Comparison of ENCODE assay signal across 17 cellular contexts in genomic region chr2:154455201-154455600, GRCh38.
DNase-seq lines count a peak whose midpoint lies in the region; ATAC-seq and TF ChIP-seq lines count a peak whose summit lies in the region.
"Had no signal": no experiment of that assay in that cellular context is flagged by ENCODE, and none has a peak within 500 bp of the region (broad histone marks: within the 10 kb centered on the region; RNA-seq: fewer than 3 reads in every experiment).

No MANE protein-coding gene starts in this region.

- H3K27ac ChIP-seq in PC-3 (ENCODE audit: low read length) (no peak overlapping the region), subcutaneous abdominal adipose tissue (ENCODE audit: low read depth, low read length) (no peak overlapping the region)
- H3K27ac ChIP-seq: 22Rv1 had no signal

- DNase-seq in DMS 273 (lab: John Stamatoyannopoulos, UW; ENCODE audit: unreplicated experiment) (peak; percentile 3), DMS 273 treated with DMSO at 0.1 percent for 48 hours (lab: John Stamatoyannopoulos, UW) (no peak), PC-3 (no peak), fibroblast of the aortic adventitia (ENCODE audit: low read depth) (peak; percentile 23), cortex of kidney (lab: John Stamatoyannopoulos, UW) (no peak), NOMO-1 treated with DMSO at 0.1 percent for 48 hours (lab: John Stamatoyannopoulos, UW; ENCODE audit: unreplicated experiment) (no peak)
- DNase-seq: activated CD4-positive, alpha-beta T cell treated with anti-CD3 and anti-CD28 coated beads, Interleukin-2, amount 10 ng/mL, durations not matched to agents 24 days and 14 days; activated T-cell treated with anti-CD3 and anti-CD28 coated beads, Interleukin-2, amount 50 U/mL, for 24 hours; amniotic stem cell; COR-L47; NCI-H446 treated with DMSO at 0.1 percent for 48 hours; retina; T-helper 2 cell had no signal

- H3K27me3 ChIP-seq in PC-3 (ENCODE audit: low read length) (no peaks in the 10 kb centered on the region), subcutaneous abdominal adipose tissue (ENCODE audit: control insufficient read depth in 5 of 5, insufficient read depth in 4 of 5, low read length in 5 of 5) (no peaks in the 10 kb centered on the region)

- no peaks in the 10 kb centered on the region for H3K79me2 ChIP-seq in PC-3 (ENCODE audit: low read length)

- ATAC-seq in PC-3 = no peak
- no peak for ATAC-seq in GM18520 (IDR thresholded peaks at IDR 0.05; ENCODE audit: unreplicated experiment)
- ATAC-seq: Panc1 had no signal

- TF ChIP-seq CTCF in PC-3 (conservative IDR thresholded peaks at IDR 0.05; ENCODE audit: low read depth, low read length) (no peak), fibroblast of the aortic adventitia (IDR thresholded peaks at IDR 0.05; ENCODE audit: insufficient read depth, low read length) (no peak)

- H2AFZ ChIP-seq in PC-3 (ENCODE audit: low read length) = peak overlapping the region; percentile 70; the same call in 1 of the 2 replicates

- H4K20me1 ChIP-seq in PC-3 (ENCODE audit: low read length) = no peaks in the 10 kb centered on the region

- no peaks in the 10 kb centered on the region for H3F3A ChIP-seq in PC-3 (ENCODE audit: low read length, unreplicated experiment)

- BruUV-seq in PC-3 (replicated peaks; lab: Mats Ljungman, UMichigan) = no TSS peak

- CTCF ChIA-PET in PC-3 (lab: Charles Lee) = no interaction called here

- H3K9me3 ChIP-seq in PC-3 (ENCODE audit: low read length) = no peaks in the 10 kb centered on the region
- no peaks in the 10 kb centered on the region for H3K9me3 ChIP-seq in subcutaneous abdominal adipose tissue (ENCODE audit: control insufficient read depth in 5 of 5, low read length in 5 of 5)

- H3K36me3 ChIP-seq in PC-3 (ENCODE audit: low read depth, low read length) (no peaks in the 10 kb centered on the region), subcutaneous abdominal adipose tissue (ENCODE audit: control insufficient read depth in 5 of 5, insufficient read depth in 5 of 5, low read length in 5 of 5) (peaks cover 0 to 3% (median 0%) of the 10 kb centered on the region in 5 donors)

- POLR2A ChIA-PET in PC-3 (lab: Charles Lee; ENCODE audit: unreplicated experiment) = no interaction called here

- H3K4me1 ChIP-seq in PC-3 (ENCODE audit: insufficient read depth, low read length) (no peaks in the 10 kb centered on the region), subcutaneous abdominal adipose tissue (ENCODE audit: control insufficient read depth in 5 of 5, insufficient read depth in 5 of 5, low read length in 5 of 5) (peaks cover 0 to 13% (median 6%) of the 10 kb centered on the region in 5 donors)

- H3K4me2 ChIP-seq in PC-3 (ENCODE audit: low read length) = peak overlapping the region; percentile 68

- intact Hi-C loops in PC-3 (cut with micrococcal nuclease) = no loop called here

- H3K4me3 ChIP-seq in PC-3 (ENCODE audit: low read length) (peak overlapping the region; percentile 61), fibroblast of the aortic adventitia (ENCODE audit: low read depth, low read length) (peak overlapping the region; percentile 38), subcutaneous abdominal adipose tissue (ENCODE audit: low read depth in 1 of 5, low read length in 5 of 5) (peak overlapping the region; percentile 40 to 68 (median 56))

- H3K9ac ChIP-seq in PC-3 (ENCODE audit: low read length) (no peak overlapping the region), subcutaneous abdominal adipose tissue (ENCODE audit: low read length in 5 of 5) (peak overlapping the region in 2 of 5 donors; percentile 5 to 19)

- H3K9me2 ChIP-seq in PC-3 (replicated peaks; ENCODE audit: low read length) = no peaks in the 10 kb centered on the region

Comparison
In these comparisons a context has a peak if more than half of its experiments do, and no peak if none do; other contexts are left out.
1. DNase-seq: peak in DMS 273 (single experiment) and fibroblast of the aortic adventitia (single experiment); none in DMS 273 treated with DMSO at 0.1 percent for 48 hours (single experiment), PC-3 (single experiment), cortex of kidney (single experiment) and NOMO-1 treated with DMSO at 0.1 percent for 48 hours (single experiment).
2. Peak in every context shown above with its lines, with median percentiles within 50 percentile points of each other: H3K4me3 ChIP-seq.